In the genomic region with DNA sequence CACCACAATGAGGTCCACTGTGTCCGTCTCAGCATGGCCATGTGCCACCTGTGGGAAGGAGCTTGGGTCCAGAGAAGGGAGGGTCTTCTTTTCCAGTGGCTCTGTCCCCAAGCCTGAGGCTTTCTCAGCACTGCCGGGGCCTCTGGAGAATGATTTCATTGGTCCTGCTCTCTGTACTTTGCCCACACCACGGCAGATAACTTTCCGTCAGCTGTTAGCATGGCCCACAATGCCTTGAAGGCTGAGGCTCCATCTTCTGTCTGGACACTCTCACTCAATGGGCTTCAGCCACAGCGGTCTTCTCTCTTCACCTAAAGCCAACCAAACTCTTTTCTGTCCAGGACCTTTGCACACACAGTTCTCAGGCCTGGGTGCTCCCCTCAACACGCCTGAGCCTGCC, we compare ENCODE assay signal across 29 cellular contexts.
"Had no signal": no experiment of that assay in that cellular context is flagged by ENCODE, and none has a peak within 500 bp of the region (broad histone marks: within the 10 kb centered on the region; RNA-seq: fewer than 3 reads in every experiment).

No MANE protein-coding gene starts in this region.

- H3K4me3 ChIP-seq: esophagus squamous epithelium, gastroesophageal sphincter had no signal

- H3K9me3 ChIP-seq: esophagus squamous epithelium, gastroesophageal sphincter had no signal

- H3K27ac ChIP-seq: brain microvascular endothelial cell, esophagus squamous epithelium, gastroesophageal sphincter, WERI-Rb-1 had no signal

- ATAC-seq: activated CD4-positive, CD25-positive, alpha-beta regulatory T cell treated with anti-CD3 and anti-CD28 coated beads, Interleukin-2, amount 50 U/mL, for 24 hours; activated CD8-positive, alpha-beta T cell treated with anti-CD3 and anti-CD28 coated beads for 36 hours; activated T-cell treated with anti-CD3 and anti-CD28 coated beads, Interleukin-2, amount 50 U/mL, for 4 hours; activated T-helper 17 cell treated with anti-CD3 and anti-CD28 coated beads, Interleukin-2, amount 50 U/mL, for 72 hours; effector memory CD8-positive, alpha-beta T cell; gastroesophageal sphincter; T-helper 17 cell had no signal

- H3K27me3 ChIP-seq: esophagus squamous epithelium, gastroesophageal sphincter had no signal

- H3K36me3 ChIP-seq: brain microvascular endothelial cell, esophagus squamous epithelium, gastroesophageal sphincter, WERI-Rb-1 had no signal

- DNase-seq: activated B cell treated with CpG ODN at 0.5 μM for 24 hours; activated CD4-positive, alpha-beta T cell treated with anti-CD3 and anti-CD28 coated beads for 48 hours; activated CD4-positive, alpha-beta T cell treated with anti-CD3 and anti-CD28 coated beads, Interleukin-2, amount 50 U/mL, for 1 hour; activated CD4-positive, alpha-beta T cell treated with anti-CD3 and anti-CD28 coated beads, Interleukin-2, amount 50 U/mL, for 48 hours; activated CD8-positive, alpha-beta memory T cell treated with anti-CD3 and anti-CD28 coated beads for 24 hours; activated CD8-positive, alpha-beta T cell treated with anti-CD3 and anti-CD28 coated beads for 36 hours; activated effector memory CD4-positive, alpha-beta T cell treated with Interleukin-2 at 50 U/mL for 16 hours; activated gamma-delta T cell treated with Interleukin-2 at 50 U/mL for 16 hours; activated naive CD4-positive, alpha-beta T cell treated with anti-CD3 and anti-CD28 coated beads, Interleukin-2, amount 50 U/mL, for 16 hours; activated naive CD4-positive, alpha-beta T cell treated with Interleukin-2 at 50 U/mL for 16 hours; activated T-cell treated with anti-CD3 and anti-CD28 coated beads, Interleukin-2, amount 50 U/mL, for 4 hours; amniotic stem cell; anterior cingulate cortex; brain microvascular endothelial cell; caudate nucleus; cortex of kidney; dermis blood vessel endothelial cell; effector CD4-positive, alpha-beta T cell; effector memory CD8-positive, alpha-beta T cell; erythroblast; esophagus squamous epithelium; foreskin melanocyte; T-helper 1 cell; T-helper 17 cell; T1000; WERI-Rb-1 had no signal
